ENCODE assay signal across 17 cellular contexts in genomic region chr19:5940260-5941208, GRCh38.
"Had no signal": no experiment of that assay in that cellular context is flagged by ENCODE, and none has a peak within 500 bp of the region (broad histone marks: within the 10 kb centered on the region; RNA-seq: fewer than 3 reads in every experiment).

No MANE protein-coding gene starts in this region.

- H3K9me3 Mint-ChIP-seq: activated CD4-positive, alpha-beta T cell treated with anti-CD3 and anti-CD28 coated beads, Interleukin-2, amount 10 ng/mL, durations not matched to agents 7 days and 5 days; activated naive CD4-positive, alpha-beta T cell treated with anti-CD3 and anti-CD28 coated beads, Interleukin-2, amount 50 U/mL, for 24 hours had no signal

- H3K4me3 ChIP-seq: esophagus squamous epithelium, prostate gland, thyroid gland had no signal

- ATAC-seq: activated CD8-positive, alpha-beta T cell treated with anti-CD3 and anti-CD28 coated beads, Interleukin-2, amount 10 ng/mL, durations not matched to agents 7 days and 5 days; left lobe of liver had no signal

- H3K4me3 Mint-ChIP-seq: activated CD4-positive, alpha-beta T cell treated with anti-CD3 and anti-CD28 coated beads, Interleukin-2, amount 10 ng/mL, durations not matched to agents 7 days and 5 days; activated CD8-positive, alpha-beta T cell treated with anti-CD3 and anti-CD28 coated beads, Interleukin-2, amount 10 ng/mL, durations not matched to agents 7 days and 5 days; activated naive CD4-positive, alpha-beta T cell treated with anti-CD3 and anti-CD28 coated beads, Interleukin-2, amount 50 U/mL, for 24 hours had no signal

- DNase-seq: activated CD4-positive, alpha-beta T cell treated with anti-CD3 and anti-CD28 coated beads, Interleukin-2, amount 10 ng/mL, durations not matched to agents 7 days and 5 days; activated CD8-positive, alpha-beta T cell treated with anti-CD3 and anti-CD28 coated beads, Interleukin-2, amount 10 ng/mL, durations not matched to agents 7 days and 5 days; activated effector memory CD4-positive, alpha-beta T cell treated with Interleukin-2 at 50 U/mL for 16 hours; activated T-cell treated with anti-CD3 and anti-CD28 coated beads, Interleukin-2, amount 50 U/mL, for 48 hours; dermis blood vessel endothelial cell; effector memory CD4-positive, alpha-beta T cell; esophagus squamous epithelium; hypothalamus; islet precursor cell; mammary epithelial cell; midbrain; stimulated activated naive CD4-positive, alpha-beta T cell; T1000; thyroid gland had no signal

- H3K9me3 ChIP-seq: esophagus squamous epithelium, prostate gland, thyroid gland had no signal

- H3K27ac ChIP-seq: prostate gland, thyroid gland had no signal

- H3K27me3 Mint-ChIP-seq: activated CD4-positive, alpha-beta T cell treated with anti-CD3 and anti-CD28 coated beads, Interleukin-2, amount 10 ng/mL, durations not matched to agents 7 days and 5 days; activated naive CD4-positive, alpha-beta T cell treated with anti-CD3 and anti-CD28 coated beads, Interleukin-2, amount 50 U/mL, for 24 hours had no signal

- H3K27me3 ChIP-seq: esophagus squamous epithelium, thyroid gland had no signal

- H3K27ac Mint-ChIP-seq: activated CD4-positive, alpha-beta T cell treated with anti-CD3 and anti-CD28 coated beads, Interleukin-2, amount 10 ng/mL, durations not matched to agents 7 days and 5 days; activated CD8-positive, alpha-beta T cell treated with anti-CD3 and anti-CD28 coated beads, Interleukin-2, amount 10 ng/mL, durations not matched to agents 7 days and 5 days; activated naive CD4-positive, alpha-beta T cell treated with anti-CD3 and anti-CD28 coated beads, Interleukin-2, amount 50 U/mL, for 24 hours had no signal
